Comparison of ENCODE assay signal across 29 cellular contexts in the genomic region with DNA sequence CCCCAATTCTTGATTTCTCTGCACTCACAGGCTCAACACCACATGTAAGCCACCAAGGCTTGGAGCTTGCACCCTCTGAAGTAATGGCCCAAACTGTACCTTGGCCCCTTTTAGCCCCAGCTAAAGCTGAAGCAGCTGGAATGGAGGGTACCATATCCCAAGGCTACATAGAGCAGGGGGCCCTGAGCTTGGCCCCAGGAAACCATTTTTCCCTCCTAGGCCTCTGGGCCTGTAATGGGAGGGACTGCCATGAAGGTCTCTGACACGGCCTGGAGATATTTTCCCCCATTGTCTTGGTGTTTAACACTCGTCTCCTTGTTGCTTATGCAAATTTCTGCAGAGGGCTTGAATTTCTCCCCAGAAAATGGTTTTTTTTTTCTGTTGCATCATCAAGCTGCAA.
"Had no signal": no experiment of that assay in that cellular context is flagged by ENCODE, and none has a peak within 500 bp of the region (broad histone marks: within the 10 kb centered on the region; RNA-seq: fewer than 3 reads in every experiment).

No MANE protein-coding gene starts in this region.

- FAIRE-seq: urothelium cell line had no signal

- H3K4me3 ChIP-seq: stomach, suprapubic skin, testis, thoracic aorta, thyroid gland, tibial artery, tibial nerve, transverse colon, upper lobe of left lung, upper lobe of right lung, uterus, vagina had no signal

- ATAC-seq: stimulated activated effector memory CD8-positive, alpha-beta T cell treated with anti-CD3 and anti-CD28 coated beads, Interleukin-12 subunit alpha, Interleukin-12 subunit beta, amount 100 ng/mL, for 72 hours; stimulated activated memory B cell treated with anti-CD40 and anti-IgM and Interleukin-4, amounts not matched to agents 10 μg/mL and 1 μg/mL and 100 μg/mL, for 72 hours; stimulated activated naive B cell treated with anti-CD40 and anti-IgM and Interleukin-4, amounts not matched to agents 10 μg/mL and 1 μg/mL and 100 μg/mL, for 72 hours; stimulated activated naive CD8-positive, alpha-beta T cell treated with anti-CD3 and anti-CD28 coated beads, Interleukin-15, amount 100 ng/mL, for 72 hours; stimulated activated naive CD8-positive, alpha-beta T cell treated with anti-CD3 and anti-CD28 coated beads, Interleukin-15, Interleukin-2, amounts not matched to agents 100 U/mL and 50 U/mL, for 24 hours; upper lobe of right lung had no signal

- H3K27ac ChIP-seq: stomach, suprapubic skin, testis, thoracic aorta, thyroid gland, tibial artery, tibial nerve, transverse colon, upper lobe of left lung, upper lobe of right lung, uterus, vagina had no signal

- H3K36me3 Mint-ChIP-seq: stimulated activated effector memory CD8-positive, alpha-beta T cell treated with anti-CD3 and anti-CD28 coated beads, Interleukin-12 subunit alpha, Interleukin-12 subunit beta, amount 100 ng/mL, for 72 hours; stimulated activated memory B cell treated with anti-CD40 and anti-IgM and Interleukin-4, amounts not matched to agents 10 μg/mL and 1 μg/mL and 100 μg/mL, for 72 hours; type B pancreatic cell had no signal

- H3K9me3 Mint-ChIP-seq: type B pancreatic cell had no signal

- H3K27me3 ChIP-seq: stomach, suprapubic skin, testis, thyroid gland, tibial artery, tibial nerve, transverse colon, upper lobe of left lung, upper lobe of right lung, uterus, vagina had no signal

- H3K9me3 ChIP-seq: suprapubic skin, testis, thoracic aorta, thyroid gland, upper lobe of right lung, uterus, vagina had no signal

- H3K4me1 Mint-ChIP-seq: stimulated activated effector memory CD8-positive, alpha-beta T cell treated with anti-CD3 and anti-CD28 coated beads, Interleukin-12 subunit alpha, Interleukin-12 subunit beta, amount 100 ng/mL, for 72 hours; stimulated activated memory B cell treated with anti-CD40 and anti-IgM and Interleukin-4, amounts not matched to agents 10 μg/mL and 1 μg/mL and 100 μg/mL, for 72 hours; stimulated activated naive B cell treated with anti-CD40 and anti-IgM and Interleukin-4, amounts not matched to agents 10 μg/mL and 1 μg/mL and 100 μg/mL, for 72 hours; stimulated activated naive CD8-positive, alpha-beta T cell treated with anti-CD3 and anti-CD28 coated beads, Interleukin-15, amount 100 ng/mL, for 72 hours had no signal

- H3K36me3 ChIP-seq: stomach, suprapubic skin, thoracic aorta, thyroid gland, tibial artery, tibial nerve, transverse colon, upper lobe of left lung, upper lobe of right lung, uterus, vagina had no signal

- H3K27me3 Mint-ChIP-seq: type B pancreatic cell had no signal

- H3K4me3 Mint-ChIP-seq: stimulated activated effector memory CD8-positive, alpha-beta T cell treated with anti-CD3 and anti-CD28 coated beads, Interleukin-12 subunit alpha, Interleukin-12 subunit beta, amount 100 ng/mL, for 72 hours; stimulated activated memory B cell treated with anti-CD40 and anti-IgM and Interleukin-4, amounts not matched to agents 10 μg/mL and 1 μg/mL and 100 μg/mL, for 72 hours; stimulated activated naive B cell treated with anti-CD40 and anti-IgM and Interleukin-4, amounts not matched to agents 10 μg/mL and 1 μg/mL and 100 μg/mL, for 72 hours; stimulated activated naive CD8-positive, alpha-beta T cell treated with anti-CD3 and anti-CD28 coated beads, Interleukin-15, amount 100 ng/mL, for 72 hours; stimulated activated naive CD8-positive, alpha-beta T cell treated with anti-CD3 and anti-CD28 coated beads, Interleukin-15, Interleukin-2, amounts not matched to agents 100 ng/mL and 50 ng/mL, for 24 hours; type B pancreatic cell had no signal

- H3K4me1 ChIP-seq: suprapubic skin, testis, thyroid gland, tibial artery, tibial nerve, transverse colon, upper lobe of left lung, upper lobe of right lung, uterus, vagina had no signal

- DNase-seq: stimulated activated CD4-positive, alpha-beta T cell treated with anti-CD3 and anti-CD28 coated beads, Interleukin-2, amount 100 ng/mL, for 48 hours; stimulated activated CD4-positive, alpha-beta T cell treated with anti-CD3 and anti-CD28 coated beads, Interleukin-4, amount 100 ng/mL, for 1 hour; stimulated activated CD4-positive, alpha-beta T cell treated with anti-CD3 and anti-CD28 coated beads, Interleukin-4, amount 100 ng/mL, for 24 hours; stimulated activated CD4-positive, alpha-beta T cell treated with anti-CD3 and anti-CD28 coated beads, Interleukin-4, amount 100 ng/mL, for 4 hours; stimulated activated CD8-positive, alpha-beta memory T cell treated with anti-CD3 and anti-CD28 coated beads, Interleukin-4, amount 100 ng/mL, for 48 hours; stimulated activated naive B cell treated with anti-CD40 and anti-IgM and Interleukin-4, amounts not matched to agents 10 μg/mL and 1 μg/mL and 100 μg/mL, for 72 hours; stimulated activated naive CD4-positive, alpha-beta T cell; stimulated activated naive CD4-positive, alpha-beta T cell treated with Interleukin-2 at 50 U/mL for 16 hours; stimulated activated naive CD8-positive, alpha-beta T cell treated with anti-CD3 and anti-CD28 coated beads, Interleukin-15, amount 100 ng/mL, for 72 hours; stimulated activated naive CD8-positive, alpha-beta T cell treated with anti-CD3 and anti-CD28 coated beads, Interleukin-15, Interleukin-2, amounts not matched to agents 100 U/mL and 50 U/mL, for 24 hours; stomach; substantia nigra; testis; thyroid gland; tibial artery; transverse colon; trophoblast cell; upper lobe of left lung; upper lobe of right lung; uterus had no signal

- H3K27ac Mint-ChIP-seq: stimulated activated effector memory CD8-positive, alpha-beta T cell treated with anti-CD3 and anti-CD28 coated beads, Interleukin-12 subunit alpha, Interleukin-12 subunit beta, amount 100 ng/mL, for 72 hours; stimulated activated memory B cell treated with anti-CD40 and anti-IgM and Interleukin-4, amounts not matched to agents 10 μg/mL and 1 μg/mL and 100 μg/mL, for 72 hours; stimulated activated naive B cell treated with anti-CD40 and anti-IgM and Interleukin-4, amounts not matched to agents 10 μg/mL and 1 μg/mL and 100 μg/mL, for 72 hours; stimulated activated naive CD8-positive, alpha-beta T cell treated with anti-CD3 and anti-CD28 coated beads, Interleukin-15, amount 100 ng/mL, for 72 hours; stimulated activated naive CD8-positive, alpha-beta T cell treated with anti-CD3 and anti-CD28 coated beads, Interleukin-15, Interleukin-2, amounts not matched to agents 100 ng/mL and 50 ng/mL, for 24 hours; type B pancreatic cell had no signal
